10 cellular contexts compared by ENCODE assay signal in genomic region chr10:8444630-8445029, GRCh38.
DNase-seq lines count a peak whose midpoint lies in the region; ATAC-seq, FAIRE-seq and TF ChIP-seq lines count a peak whose summit lies in the region.
"Had no signal": no experiment of that assay in that cellular context is flagged by ENCODE, and none has a peak within 500 bp of the region (broad histone marks: within the 10 kb centered on the region; RNA-seq: fewer than 3 reads in every experiment).

No MANE protein-coding gene starts in this region.

- no peak overlapping the region for H2BK20ac ChIP-seq in H9 (ENCODE audit: low read depth, low read length, poor library complexity, severe bottlenecking)

- no peaks in the 10 kb centered on the region for H3K79me1 ChIP-seq in H9 (ENCODE audit: insufficient read depth, low read depth, low read length, poor library complexity, severe bottlenecking)

- no peak overlapping the region for H3K4ac ChIP-seq in H9 (ENCODE audit: low read depth, low read length)

- H3K18ac ChIP-seq in H9 (ENCODE audit: insufficient read length, low read depth, low read length), result no peak overlapping the region

- H3K27me3 Mint-ChIP-seq in CD4-positive, CD25-positive, alpha-beta regulatory T cell, result peaks cover 11% of the 10 kb centered on the region
- peaks cover 47% of the 10 kb centered on the region for H3K27me3 Mint-ChIP-seq in H9 (ENCODE audit: low read depth)
- no peaks in the 10 kb centered on the region for H3K27me3 Mint-ChIP-seq in activated T-cell treated with anti-CD3 and anti-CD28 coated beads, Interleukin-2, amount 50 U/mL, for 24 hours

- no peak overlapping the region for H3K23ac ChIP-seq in H9 (ENCODE audit: insufficient read length, low read depth, low read length)

- H2AFZ ChIP-seq in H9 (ENCODE audit: low read length), result no peak overlapping the region

- H4K8ac ChIP-seq in H9 (replicated peaks; ENCODE audit: insufficient read length, low read depth, low read length), result no peak overlapping the region

- CTCF ChIA-PET in RWPE1 (lab: Yijun Ruan, JAX), result no interaction called here

- no peaks in the 10 kb centered on the region for H3K27me3 ChIP-seq in CD4-positive, CD25-positive, alpha-beta regulatory T cell (ENCODE audit: control insufficient read depth, insufficient read depth, low read length)
- H3K27me3 ChIP-seq in H9 (ENCODE audit: insufficient read depth, low read length), result no peaks in the 10 kb centered on the region; the same call in 1 of the 2 replicates
- H3K27me3 ChIP-seq in small intestine (ENCODE audit: control insufficient read depth in 2 of 2, insufficient read depth in 2 of 2, low read length in 2 of 2), result no peaks in the 10 kb centered on the region

- no peaks in the 10 kb centered on the region for H3K9me3 Mint-ChIP-seq in CD4-positive, CD25-positive, alpha-beta regulatory T cell
- no peaks in the 10 kb centered on the region for H3K9me3 Mint-ChIP-seq in H9
- no peaks in the 10 kb centered on the region for H3K9me3 Mint-ChIP-seq in activated T-cell treated with anti-CD3 and anti-CD28 coated beads, Interleukin-2, amount 50 U/mL, for 24 hours

- H2BK12ac ChIP-seq in H9 (ENCODE audit: insufficient read length, low read depth, low read length), result no peak overlapping the region

- POLR2A ChIA-PET in RWPE1 (lab: Yijun Ruan, JAX; ENCODE audit: low non-redundant PET), result no interaction called here

- no peak overlapping the region for H2AK5ac ChIP-seq in H9 (ENCODE audit: insufficient read length, low read length)

- H4K5ac ChIP-seq in H9 (ENCODE audit: insufficient read length, low read depth, low read length), result no peak overlapping the region

- H3K4me3 ChIP-seq in CD4-positive, CD25-positive, alpha-beta regulatory T cell (ENCODE audit: low read depth, low read length), result no peak overlapping the region
- H3K4me3 ChIP-seq in small intestine (ENCODE audit: low read depth in 1 of 2, low read length in 2 of 2), result no peak overlapping the region
- H3K4me3 ChIP-seq: SK-N-MC had no signal

- no peak overlapping the region for H3K27ac ChIP-seq in CD4-positive, CD25-positive, alpha-beta regulatory T cell (ENCODE audit: insufficient read depth, low read length, poor library complexity, severe bottlenecking)
- no peak overlapping the region for H3K27ac ChIP-seq in H9 (ENCODE audit: insufficient read length, low read depth, low read length)
- no peak overlapping the region for H3K27ac ChIP-seq in small intestine (ENCODE audit: low read depth in 1 of 2, low read length in 1 of 2)
- H3K27ac ChIP-seq in RWPE1, result no peak overlapping the region
- H3K27ac ChIP-seq: SK-N-MC had no signal

- FAIRE-seq in small intestine (lab: Jason Lieb, UNC), result no peak

- H3K4me1 Mint-ChIP-seq in CD4-positive, CD25-positive, alpha-beta regulatory T cell, result peaks cover 0 to 11% (median 5%) of the 10 kb centered on the region in 4 donors
- peaks cover 0 to 6% of the 10 kb centered on the region in 2 experiments; a peak in 3 of 4 replicates for H3K4me1 Mint-ChIP-seq in H9
- H3K4me1 Mint-ChIP-seq in activated T-cell treated with anti-CD3 and anti-CD28 coated beads, Interleukin-2, amount 50 U/mL, for 24 hours (ENCODE audit: low read depth), result peaks cover 12% of the 10 kb centered on the region

- no peaks in the 10 kb centered on the region for H3K36me3 ChIP-seq in CD4-positive, CD25-positive, alpha-beta regulatory T cell (ENCODE audit: control insufficient read depth, insufficient read depth, low read length)
- no peaks in the 10 kb centered on the region for H3K36me3 ChIP-seq in small intestine (ENCODE audit: control insufficient read depth in 2 of 2, insufficient read depth in 2 of 2, low read length in 2 of 2)

- no peak overlapping the region for H2BK15ac ChIP-seq in H9 (ENCODE audit: low read depth, low read length)

- H3T11ph ChIP-seq in H9 (ENCODE audit: low read length), result no peak overlapping the region

- DNase-seq in CD4-positive, CD25-positive, alpha-beta regulatory T cell, result peak in 2 of 3 donors; percentile 22 to 41
- DNase-seq in H9, result peak; percentile 64
- peak; percentile 46 for DNase-seq in activated T-cell treated with anti-CD3 and anti-CD28 coated beads, Interleukin-2, amount 50 U/mL, for 24 hours
- peak; percentile 3 for DNase-seq in midbrain (lab: John Stamatoyannopoulos, UW)
- no peak for DNase-seq in small intestine
- DNase-seq in NCI-H748 (lab: John Stamatoyannopoulos, UW; ENCODE audit: unreplicated experiment), result no peak
- DNase-seq in RWPE1 (ENCODE audit: low spot score), result no peak
- DNase-seq: Kasumi-1 had no signal

- no peaks in the 10 kb centered on the region for H4K20me1 ChIP-seq in H9 (ENCODE audit: control insufficient read depth, insufficient read depth, insufficient read length)

- no peak overlapping the region for H3K9ac ChIP-seq in H9 (ENCODE audit: extremely low read depth, insufficient read length, low read length)

- no peaks in the 10 kb centered on the region for H3K36me3 Mint-ChIP-seq in CD4-positive, CD25-positive, alpha-beta regulatory T cell
- no peaks in the 10 kb centered on the region for H3K36me3 Mint-ChIP-seq in H9 (ENCODE audit: insufficient read depth in 1 of 3, low read depth in 3 of 3)
- no peaks in the 10 kb centered on the region for H3K36me3 Mint-ChIP-seq in activated T-cell treated with anti-CD3 and anti-CD28 coated beads, Interleukin-2, amount 50 U/mL, for 24 hours (ENCODE audit: low read depth)

- peak; percentile 64 to 73 for ATAC-seq in CD4-positive, CD25-positive, alpha-beta regulatory T cell (ENCODE audit: low read depth in 2 of 2)
- no peak for ATAC-seq in HG03457 (IDR thresholded peaks at IDR 0.05; ENCODE audit: unreplicated experiment)

- no peak overlapping the region for H3K14ac ChIP-seq in H9 (ENCODE audit: insufficient read depth, low read length)

- no peaks in the 10 kb centered on the region for H3K9me3 ChIP-seq in CD4-positive, CD25-positive, alpha-beta regulatory T cell (ENCODE audit: control insufficient read depth in 2 of 2, low read length in 2 of 2)
- no peaks in the 10 kb centered on the region for H3K9me3 ChIP-seq in H9 (ENCODE audit: control insufficient read depth, low read depth, low read length)
- H3K9me3 ChIP-seq in small intestine (ENCODE audit: control insufficient read depth, low read depth), result no peaks in the 10 kb centered on the region

- no peak overlapping the region for H2BK5ac ChIP-seq in H9 (ENCODE audit: insufficient read length, low read length)

- no peaks in the 10 kb centered on the region for H3K79me2 ChIP-seq in H9 (ENCODE audit: insufficient read depth, low read length)

- WGBS in H9 (ENCODE audit: extremely low coverage, insufficient read length, low lambda C conversion rate), result no CpG with 5 or more reads among the region's 7 CpGs
- 14 to 21% (median 15%) methylated on average over 7 of the region's 7 CpGs for WGBS in small intestine, 3 donors

- TF ChIP-seq CTCF in H9 (conservative IDR thresholded peaks at IDR 0.05) (peak; percentile 45), RWPE1 (conservative IDR thresholded peaks at IDR 0.05; ENCODE audit: low read depth) (no peak)

- no peaks in the 10 kb centered on the region for H3K23me2 ChIP-seq in H9 (ENCODE audit: insufficient read length, low read depth, low read length, poor library complexity, severe bottlenecking)

- H3K4me3 Mint-ChIP-seq in CD4-positive, CD25-positive, alpha-beta regulatory T cell, result no peak overlapping the region
- H3K4me3 Mint-ChIP-seq in H9, result no peak overlapping the region
- no peak overlapping the region for H3K4me3 Mint-ChIP-seq in activated T-cell treated with anti-CD3 and anti-CD28 coated beads, Interleukin-2, amount 50 U/mL, for 24 hours

- no peak overlapping the region for H3K27ac Mint-ChIP-seq in CD4-positive, CD25-positive, alpha-beta regulatory T cell
- H3K27ac Mint-ChIP-seq in H9, result no peak overlapping the region
- H3K27ac Mint-ChIP-seq in activated T-cell treated with anti-CD3 and anti-CD28 coated beads, Interleukin-2, amount 50 U/mL, for 24 hours, result no peak overlapping the region

- no peak overlapping the region for H3K56ac ChIP-seq in H9 (ENCODE audit: insufficient read length, low read depth, low read length)

- H3K4me1 ChIP-seq in CD4-positive, CD25-positive, alpha-beta regulatory T cell (ENCODE audit: control insufficient read depth, insufficient read depth, low read length, poor library complexity, severe bottlenecking), result no peaks in the 10 kb centered on the region
- H3K4me1 ChIP-seq in H9 (ENCODE audit: insufficient read depth, low read length) (no peaks in the 10 kb centered on the region), small intestine (ENCODE audit: control insufficient read depth in 2 of 2, insufficient read depth in 1 of 2, low read depth in 1 of 2, low read length in 1 of 2) (no peaks in the 10 kb centered on the region)

- no peak overlapping the region for H4K91ac ChIP-seq in H9 (ENCODE audit: insufficient read length, low read depth, low read length)

- H2BK120ac ChIP-seq in H9 (ENCODE audit: low read depth, low read length, poor library complexity, severe bottlenecking), result no peak overlapping the region

- H3K4me2 ChIP-seq in H9 (ENCODE audit: insufficient read depth, insufficient read length, low read length), result no peak overlapping the region

Comparison
In these comparisons a context has a peak if more than half of its experiments do, and no peak if none do; other contexts are left out.
1. DNase-seq: peak in CD4-positive, CD25-positive, alpha-beta regulatory T cell (2 of 3), H9 (single experiment), activated T-cell treated with anti-CD3 and anti-CD28 coated beads, Interleukin-2, amount 50 U/mL, for 24 hours (single experiment) and midbrain (single experiment); none in small intestine (single experiment), NCI-H748 (single experiment) and RWPE1 (single experiment).